18 cellular contexts compared by ENCODE assay signal in the genomic region with DNA sequence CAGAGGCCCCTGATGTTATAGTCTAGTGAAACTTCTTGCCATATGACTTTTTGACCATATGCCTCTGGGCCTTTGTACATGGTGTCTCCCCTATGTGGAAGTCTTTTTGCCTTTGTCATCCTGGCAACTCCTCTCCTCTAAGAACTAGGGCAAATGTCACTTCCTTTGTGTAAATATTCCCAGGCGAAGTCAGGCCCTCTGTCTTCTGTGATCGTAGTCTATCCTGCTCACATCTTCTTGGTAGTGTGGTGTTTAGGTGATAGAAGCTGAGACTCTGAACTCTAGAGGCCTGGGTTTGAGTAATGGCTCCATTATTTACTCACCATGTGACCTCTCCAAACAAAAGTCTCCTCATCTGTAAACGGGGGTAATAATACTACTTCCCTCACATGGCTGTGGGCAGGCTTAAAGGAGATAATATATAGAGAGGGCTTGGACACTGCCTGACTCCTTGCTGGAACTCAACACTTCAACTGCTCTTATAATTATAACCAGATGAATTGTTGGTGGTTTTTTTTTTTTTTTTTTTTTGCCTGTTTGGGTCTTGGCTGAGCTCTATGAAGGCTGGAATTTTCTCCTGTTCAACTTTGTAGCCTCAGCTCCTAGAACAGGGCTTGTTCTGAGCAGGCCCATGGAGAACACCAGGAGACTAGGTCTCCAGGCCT. TPM values are rescaled to one million over a fixed set of nuclear protein-coding genes. Genes with fewer than 3 reads are reported as not detected.
A peak's percentile ranks its signal among the peaks of the same experiment; 100 is the strongest.
DNase-seq lines count a peak whose midpoint lies in the region; ATAC-seq, FAIRE-seq and TF ChIP-seq lines count a peak whose summit lies in the region.
"Had no signal": no experiment of that assay in that cellular context is flagged by ENCODE, and none has a peak within 500 bp of the region (broad histone marks: within the 10 kb centered on the region; RNA-seq: fewer than 3 reads in every experiment).

No MANE protein-coding gene starts in this region.

- no peaks in the 10 kb centered on the region for H4K20me1 ChIP-seq in HepG2 (ENCODE audit: insufficient read depth, low read length)

- H3K4me1 ChIP-seq in right lobe of liver (peaks cover 0 to 14% (median 3%) of the 10 kb centered on the region in 4 donors), HepG2 (ENCODE audit: insufficient read depth, low read length) (no peaks in the 10 kb centered on the region), transverse colon (peaks cover 0 to 8% (median 7%) of the 10 kb centered on the region in 4 donors)
- H3K4me1 ChIP-seq: lower lobe of right lung, right atrium auricular region had no signal

- FAIRE-seq in HepG2 (lab: Jason Lieb, UNC), result no peak
- FAIRE-seq: A204.1, colon, G401.6 had no signal

- H3K27ac ChIP-seq in right lobe of liver, result no peak overlapping the region
- H3K27ac ChIP-seq in HepG2 (ENCODE audit: extremely low read length, insufficient read depth, low read length), result no peak overlapping the region
- H3K27ac ChIP-seq in transverse colon, result peak overlapping the region in 3 of 4 donors; percentile 4 to 14 (median 13)
- H3K27ac ChIP-seq: lower lobe of right lung, right atrium auricular region had no signal

- no TSS peak for BruUV-seq in HepG2 (replicated peaks; lab: Mats Ljungman, UMichigan)

- no peaks in the 10 kb centered on the region for H3K79me2 ChIP-seq in HepG2 (ENCODE audit: insufficient read depth, low read length)

- 28% methylated on average over 3 of the region's 3 CpGs for WGBS in right lobe of liver (ENCODE audit: insufficient coverage, low coverage, low lambda C conversion rate, missing lambda C conversion rate)
- 2% methylated on average over 3 of the region's 3 CpGs for WGBS in HepG2 (ENCODE audit: low lambda C conversion rate)
- WGBS in transverse colon (ENCODE audit: low coverage in 1 of 2), 2 donors, result 45 to 50% methylated on average over 2 to 3 of the region's 3 CpGs

- in situ Hi-C loops in HepG2 (cut with HindIII; ENCODE audit: extremely low pct_ligation_motif_present, low pct_unique_long_range_greater_than_20kb) (no loop called here), astrocyte of the spinal cord (cut with HindIII; ENCODE audit: low sequenced_read_pairs) (no loop called here), transverse colon (cut with MboI; ENCODE audit: low pct_ligation_motif_present in 1 of 4, low pct_unique_long_range_greater_than_20kb in 1 of 4, low sequenced_read_pairs in 3 of 4) (no loop called here)

- CTCF ChIA-PET in HepG2 (lab: Yijun Ruan, JAX; ENCODE audit: low intra/inter-chr PET ratio, low total read pairs), result interaction anchor here (1.2 kb wide), 1 partner anchor 58 kb away, joined by 6 read pairs; no protein-coding TSS in a partner anchor

- no peak for TF ChIP-seq POLR2A in right lobe of liver (IDR thresholded peaks at IDR 0.05)
- TF ChIP-seq POLR2A in HepG2 (IDR thresholded peaks at IDR 0.05; ENCODE audit: insufficient read depth in 1 of 2, low read depth in 2 of 2, low read length in 2 of 2), result no peak
- TF ChIP-seq POLR2A in transverse colon (IDR thresholded peaks at IDR 0.05), result no peak

- no peaks in the 10 kb centered on the region for H3K9me3 ChIP-seq in right lobe of liver
- H3K9me3 ChIP-seq in HepG2 (ENCODE audit: low read length), result no peaks in the 10 kb centered on the region
- H3K9me3 ChIP-seq in transverse colon, result no peaks in the 10 kb centered on the region
- H3K9me3 ChIP-seq: lower lobe of right lung, right atrium auricular region had no signal

- TF ChIP-seq EP300 in HepG2 (IDR thresholded peaks at IDR 0.05; ENCODE audit: low read depth in 2 of 2, low read length in 2 of 2) (no peak), HepG2 (CRISPR knock-in tag; IDR thresholded peaks at IDR 0.05; ENCODE audit: borderline replicate concordance) (no peak), transverse colon (IDR thresholded peaks at IDR 0.05; ENCODE audit: low read depth) (no peak)

- POLR2A ChIA-PET in HepG2 (lab: Yijun Ruan, JAX), result no interaction called here

- TF ChIP-seq CTCF in right lobe of liver (IDR thresholded peaks at IDR 0.05) (no peak), HepG2 (CRISPR knock-in tag; IDR thresholded peaks at IDR 0.05) (no peak), astrocyte of the spinal cord (IDR thresholded peaks at IDR 0.05; ENCODE audit: low read depth, low read length) (no peak), transverse colon (IDR thresholded peaks at IDR 0.05) (no peak)

- TF ChIP-seq RAD21 in HepG2 (CRISPR knock-in tag; IDR thresholded peaks at IDR 0.05), result no peak

- H3K36me3 ChIP-seq in right lobe of liver (no peaks in the 10 kb centered on the region), HepG2 (replicated peaks in 1 of 2; ENCODE audit: control insufficient read depth in 1 of 2, insufficient read depth in 2 of 2, low read length in 2 of 2) (no peaks in the 10 kb centered on the region), transverse colon (no peaks in the 10 kb centered on the region)
- H3K36me3 ChIP-seq: lower lobe of right lung, right atrium auricular region had no signal

- intact Hi-C loops in right lobe of liver (cut with DNase I) (no loop called here), HepG2 (cut with micrococcal nuclease; ENCODE audit: unreplicated experiment) (loop anchor here (5.0 kb wide), 1 partner anchor 56 kb away; no protein-coding TSS in a partner anchor), transverse colon (cut with DNase I; ENCODE audit: low total_unique reads) (no loop called here)

- DNase-seq in right lobe of liver, result no peak
- DNase-seq in HepG2 (ENCODE audit: low spot score), result no peak
- peak; percentile 59 for DNase-seq in astrocyte of the spinal cord (ENCODE audit: low read depth, low spot score)
- peak; percentile 27 for DNase-seq in hepatic stellate cell (ENCODE audit: low spot score)
- DNase-seq in transverse colon, result no peak
- DNase-seq in NCI-H345 (lab: John Stamatoyannopoulos, UW), result no peak
- DNase-seq: activated CD4-positive, alpha-beta T cell treated with anti-CD3 and anti-CD28 coated beads, Interleukin-2, amount 10 ng/mL, durations not matched to agents 7 days and 5 days; activated naive CD8-positive, alpha-beta T cell treated with anti-CD3 and anti-CD28 coated beads, Interleukin-2, amount 10 ng/mL, durations not matched to agents 7 days and 5 days; activated T-cell treated with anti-CD3 and anti-CD28 coated beads, Interleukin-2, amount 50 U/mL, for 24 hours; lower lobe of right lung; NCI-H1092; T1000 had no signal

- H3K9ac ChIP-seq in HepG2 (ENCODE audit: insufficient read depth, low read depth, low read length), result no peak overlapping the region

- H2AFZ ChIP-seq in HepG2 (ENCODE audit: low read length), result no peak overlapping the region

- peak; percentile 53 to 71 (median 56) for ATAC-seq in right lobe of liver
- no peak for ATAC-seq in HepG2
- ATAC-seq in GM21390 (IDR thresholded peaks at IDR 0.05; ENCODE audit: unreplicated experiment), result no peak
- ATAC-seq in HG03175 (IDR thresholded peaks at IDR 0.05; ENCODE audit: unreplicated experiment), result no peak
- ATAC-seq: lower lobe of right lung had no signal

- H3K27me3 ChIP-seq in right lobe of liver, result no peaks in the 10 kb centered on the region
- H3K27me3 ChIP-seq in HepG2 (ENCODE audit: control insufficient read depth in 1 of 2, insufficient read depth in 2 of 2, low read length in 2 of 2), result no peaks in the 10 kb centered on the region
- H3K27me3 ChIP-seq in transverse colon, result no peaks in the 10 kb centered on the region
- H3K27me3 ChIP-seq: right atrium auricular region had no signal

- no peak overlapping the region for H3K4me2 ChIP-seq in HepG2 (ENCODE audit: low read depth, low read length)

- no peak overlapping the region for H3K4me3 ChIP-seq in right lobe of liver
- no peak overlapping the region for H3K4me3 ChIP-seq in HepG2 (replicated peaks in 1 of 3; ENCODE audit: insufficient read depth in 1 of 3, low read depth in 2 of 3, low read length in 3 of 3)
- no peak overlapping the region for H3K4me3 ChIP-seq in astrocyte of the spinal cord (ENCODE audit: low read depth, low read length)
- no peak overlapping the region for H3K4me3 ChIP-seq in transverse colon
- H3K4me3 ChIP-seq: lower lobe of right lung, right atrium auricular region had no signal

TF ChIP-seq in HepG2, 621 proteins besides CTCF, POLR2A, EP300 and RAD21 (continues in another document):
- TF ChIP-seq CCAR2 (optimal IDR thresholded peaks at IDR 0.05; ENCODE audit: low read depth, low read length) (no peak), HNF4A (CRISPR knock-in tag; IDR thresholded peaks at IDR 0.05) (no peak), NFKBIZ (CRISPR knock-in tag; IDR thresholded peaks at IDR 0.05) (no peak), PRPF4 (IDR thresholded peaks at IDR 0.05; ENCODE audit: low read depth, low read length, poor library complexity, severe bottlenecking) (no peak), PAX8 (CRISPR knock-in tag; IDR thresholded peaks at IDR 0.05; ENCODE audit: borderline replicate concordance) (no peak)
- TF ChIP-seq, protein P1, sequence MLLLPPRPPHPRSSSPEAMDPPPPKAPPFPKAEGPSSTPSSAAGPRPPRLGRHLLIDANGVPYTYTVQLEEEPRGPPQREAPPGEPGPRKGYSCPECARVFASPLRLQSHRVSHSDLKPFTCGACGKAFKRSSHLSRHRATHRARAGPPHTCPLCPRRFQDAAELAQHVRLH (CRISPR knock-in tag; IDR thresholded peaks at IDR 0.05; ENCODE audit: borderline replicate concordance, low read depth), result no peak

RNA-seq across cellular contexts. Expression of gene INSC, which starts 43.8 kb away (rescaled TPM):
- total RNA-seq in right lobe of liver, result under 1 TPM in 3 of 6 experiments, not detected in 3; 0.15 to 0.44 (median 0.43) TPM
- total RNA-seq in HepG2 (2016; rRNA removed; fragmentation: Illumina TruSeq; extraction: Trizol), result not detected in 2 replicates
- total RNA-seq in HepG2 (2016; cell fraction: cytosol; rRNA removed; fragmentation: Illumina TruSeq; extraction: Trizol; ENCODE audit: low read depth), result not detected in 2 replicates
- not detected in 2 replicates for total RNA-seq in HepG2 (2016; cell fraction: insoluble cytoplasmic fraction; rRNA removed; fragmentation: Illumina TruSeq; extraction: Trizol)
- not detected in 2 replicates for total RNA-seq in HepG2 (2016; cell fraction: membrane; rRNA removed; fragmentation: Illumina TruSeq; extraction: Trizol)
- not detected in 2 replicates for total RNA-seq in HepG2 (2016; cell fraction: nucleus; rRNA removed; fragmentation: Illumina TruSeq; extraction: Trizol)
- polyA plus RNA-seq in HepG2 (2011; rRNA removed), result 0.05 and 0.09 TPM in 2 replicates
- not detected in 2 replicates for polyA plus RNA-seq in HepG2 (2011; cell fraction: cytosol; rRNA removed)
- polyA plus RNA-seq in HepG2 (2011; cell fraction: nucleus; rRNA removed), result 0.12 and 0.24 TPM in 2 replicates
- not detected in 2 replicates for polyA plus RNA-seq in HepG2 (2012)
- not detected in 2 replicates for polyA plus RNA-seq in HepG2 (2016; cell fraction: cytosol; fragmentation: Illumina TruSeq; extraction: Trizol; ENCODE audit: low read depth)
- not detected in 2 replicates for polyA plus RNA-seq in HepG2 (2016; cell fraction: insoluble cytoplasmic fraction; fragmentation: Illumina TruSeq; extraction: Trizol; ENCODE audit: low read depth)
- not detected in 2 replicates for polyA plus RNA-seq in HepG2 (2016; cell fraction: membrane; fragmentation: Illumina TruSeq; extraction: Trizol; ENCODE audit: low read depth)
- not detected in 2 replicates for polyA plus RNA-seq in HepG2 (2016; cell fraction: nucleus; fragmentation: Illumina TruSeq; extraction: Trizol; ENCODE audit: insufficient read depth, low read depth)
- polyA minus RNA-seq in HepG2 (2011; rRNA and poly(A)+ RNA removed; ENCODE audit: low replicate concordance), result not detected in 2 replicates
- polyA minus RNA-seq in HepG2 (2011; cell fraction: cytosol; rRNA and poly(A)+ RNA removed), result not detected in 2 replicates
- polyA minus RNA-seq in HepG2 (2011; cell fraction: nucleus; rRNA and poly(A)+ RNA removed), result not detected in 2 replicates
- 1 to 10 TPM in 3 of 4 donors, under 1 TPM in 1; 0.60 to 1.9 (median 1.3) TPM for total RNA-seq in transverse colon

Comparison
In these comparisons a context has a peak if more than half of its experiments do, and no peak if none do; other contexts are left out.
1. ATAC-seq: peak in right lobe of liver (4 of 4); none in HepG2 (single experiment), GM21390 (single experiment) and HG03175 (single experiment).
2. DNase-seq: peak in astrocyte of the spinal cord (single experiment) and hepatic stellate cell (single experiment); none in right lobe of liver (0 of 3), HepG2 (single experiment), transverse colon (single experiment) and NCI-H345 (single experiment).
3. H3K27ac ChIP-seq: peak in transverse colon (3 of 4); none in right lobe of liver (0 of 3) and HepG2 (single experiment).